ENCODE assay signal across 22 cellular contexts in genomic region chr3:131363275-131363674, GRCh38.
"Had no signal": no experiment of that assay in that cellular context is flagged by ENCODE, and none has a peak within 500 bp of the region (broad histone marks: within the 10 kb centered on the region; RNA-seq: fewer than 3 reads in every experiment).

No MANE protein-coding gene starts in this region.

- H3K36me3 ChIP-seq: ovary, right lobe of liver, thoracic aorta, upper lobe of right lung, WERI-Rb-1 had no signal

- H3K27ac ChIP-seq: dorsolateral prefrontal cortex, thoracic aorta, WERI-Rb-1 had no signal

- H3K9me3 ChIP-seq: ovary, right lobe of liver, thoracic aorta, upper lobe of right lung had no signal

- DNase-seq: activated CD4-positive, alpha-beta T cell treated with anti-CD3 and anti-CD28 coated beads, Interleukin-2, amount 10 ng/mL, durations not matched to agents 7 days and 5 days; activated CD4-positive, CD25-positive, alpha-beta regulatory T cell treated with anti-CD3 and anti-CD28 coated beads, Interleukin-2, amount 50 U/mL, for 72 hours; activated CD8-positive, alpha-beta memory T cell treated with anti-CD3 and anti-CD28 coated beads, Interleukin-2, amount 10 ng/mL, durations not matched to agents 7 days and 5 days; activated CD8-positive, alpha-beta T cell treated with anti-CD3 and anti-CD28 coated beads, Interleukin-2, amount 10 ng/mL, durations not matched to agents 7 days and 5 days; activated naive CD4-positive, alpha-beta T cell treated with Interleukin-2 at 50 U/mL for 16 hours; activated T-cell treated with anti-CD3 and anti-CD28 coated beads, Interleukin-2, amount 50 U/mL, for 48 hours; anterior cingulate cortex; dorsolateral prefrontal cortex; effector memory CD8-positive, alpha-beta T cell; foreskin fibroblast; head of caudate nucleus; hippocampal formation; left cardiac atrium; mammary epithelial cell; naive thymus-derived CD4-positive, alpha-beta T cell; ovary; right lobe of liver; stimulated activated CD4-positive, alpha-beta T cell treated with anti-CD3 and anti-CD28 coated beads, Interleukin-4, amount 100 ng/mL, for 24 hours; T1000; upper lobe of right lung; WERI-Rb-1 had no signal

- H3K4me3 ChIP-seq: ovary had no signal

- H3K27me3 ChIP-seq: dorsolateral prefrontal cortex, ovary, right lobe of liver, upper lobe of right lung had no signal
